8 cellular contexts compared by ENCODE assay signal in genomic region chr14:54566410-54567223, GRCh38. TPM values are rescaled to one million over a fixed set of nuclear protein-coding genes. Genes with fewer than 3 reads are reported as not detected.
A peak's percentile ranks its signal among the peaks of the same experiment; 100 is the strongest.
DNase-seq lines count a peak whose midpoint lies in the region; ATAC-seq and TF ChIP-seq lines count a peak whose summit lies in the region.

Gene SAMD4A, plus strand, starts transcription at chr14:54567128. Its CDS starts 789 bp downstream, at chr14:54567917.

- H3K9me3 ChIP-seq in SK-N-SH = no peaks in the 10 kb centered on the region

- 2% methylated on average over 10 of the region's 91 CpGs for WGBS in SK-N-SH (ENCODE audit: low lambda C conversion rate)
- under 1% methylated on average over 91 of the region's 91 CpGs for WGBS in urinary bladder

- DNase-seq in DMS79 treated with DMSO at 0.1 percent for 48 hours (lab: John Stamatoyannopoulos, UW) (peak; percentile 52), SK-N-SH (peak; percentile 77), glomerular visceral epithelial cell (ENCODE audit: extremely low spot score) (peak; percentile 94), occipital lobe (lab: John Stamatoyannopoulos, UW) (peak; percentile 76)
- peak; percentile 72 for DNase-seq in activated naive CD8-positive, alpha-beta T cell treated with anti-CD3 and anti-CD28 coated beads, Interleukin-2, amount 10 ng/mL, durations not matched to agents 7 days and 5 days

- peaks cover 22 to 28% of the 10 kb centered on the region in 2 experiments for H3K4me1 ChIP-seq in SK-N-SH (ENCODE audit: control insufficient read depth in 1 of 2, insufficient read depth in 2 of 2, low read depth in 1 of 2, low read length in 1 of 2)
- no peaks in the 10 kb centered on the region for H3K4me1 ChIP-seq in urinary bladder (ENCODE audit: insufficient read depth)

- H3K27ac ChIP-seq in SK-N-SH (ENCODE audit: low read depth in 2 of 2, low read length in 1 of 2) = peak within 1 kb of the TSS; percentile 82 to 93
- H3K27ac ChIP-seq in urinary bladder (ENCODE audit: low read depth) = peak within 1 kb of the TSS; percentile 96

- H3K36me3 Mint-ChIP-seq in IgD-negative memory B cell = peaks cover 2% of the 10 kb centered on the region
- H3K36me3 Mint-ChIP-seq in activated naive CD8-positive, alpha-beta T cell treated with anti-CD3 and anti-CD28 coated beads, Interleukin-2, amount 10 ng/mL, durations not matched to agents 7 days and 5 days = no peaks in the 10 kb centered on the region

- peaks cover 2% of the 10 kb centered on the region for H3K27me3 Mint-ChIP-seq in IgD-negative memory B cell
- peaks cover 33% of the 10 kb centered on the region for H3K27me3 Mint-ChIP-seq in activated naive CD8-positive, alpha-beta T cell treated with anti-CD3 and anti-CD28 coated beads, Interleukin-2, amount 10 ng/mL, durations not matched to agents 7 days and 5 days

- CTCF ChIA-PET in SK-N-SH (lab: Yijun Ruan, JAX) = interaction anchor here (0.8 to 7.3 kb wide), 21 partner anchors 34 to 500 kb away, joined by 3 to 171 read pairs (median 5); partner anchors contain the start of genes SOCS4 and WDHD1

- no peak for TF ChIP-seq EP300 in SK-N-SH (IDR thresholded peaks at IDR 0.05; ENCODE audit: borderline replicate concordance in 1 of 2, low read depth in 1 of 2, low read length in 1 of 2)

- POLR2A ChIA-PET in SK-N-SH (lab: Yijun Ruan, JAX) = interaction anchor here (0.6 to 3.5 kb wide), 9 partner anchors 118 to 485 kb away, joined by 3 to 18 read pairs (median 4); partner anchors contain the start of genes MAPK1IP1L, SOCS4 and WDHD1
- POLR2A ChIA-PET in activated naive CD8-positive, alpha-beta T cell treated with anti-CD3 and anti-CD28 coated beads, Interleukin-2, amount 10 ng/mL, durations not matched to agents 7 days and 5 days (lab: Charles Lee) = interaction anchor here (0.8 to 5.4 kb wide), 11 partner anchors 57 to 209 kb away, joined by 3 to 75 read pairs (median 7); partner anchors contain the start of genes CGRRF1 and GMFB

- peak; percentile 34 for ATAC-seq in GM21528 (IDR thresholded peaks at IDR 0.05; ENCODE audit: low FRiP score, unreplicated experiment)
- peak; percentile 35 for ATAC-seq in activated naive CD8-positive, alpha-beta T cell treated with anti-CD3 and anti-CD28 coated beads, Interleukin-2, amount 10 ng/mL, durations not matched to agents 7 days and 5 days (ENCODE audit: low read depth)

- peak; percentile 24; the same call in 1 of the 2 replicates for TF ChIP-seq RAD21 in SK-N-SH (IDR thresholded peaks at IDR 0.05; ENCODE audit: low read length)

- H3K9me3 Mint-ChIP-seq in IgD-negative memory B cell = no peaks in the 10 kb centered on the region
- no peaks in the 10 kb centered on the region for H3K9me3 Mint-ChIP-seq in activated naive CD8-positive, alpha-beta T cell treated with anti-CD3 and anti-CD28 coated beads, Interleukin-2, amount 10 ng/mL, durations not matched to agents 7 days and 5 days

- H3K4me3 ChIP-seq in SK-N-SH (ENCODE audit: low read depth in 2 of 2, low read length in 1 of 2) = peak within 1 kb of the TSS; percentile 70 to 73
- peak within 1 kb of the TSS; percentile 75 for H3K4me3 ChIP-seq in urinary bladder (ENCODE audit: low read depth, low read length)

- peak within 1 kb of the TSS; percentile 99 to 100 (median 100) for H3K4me3 Mint-ChIP-seq in IgD-negative memory B cell
- peak within 1 kb of the TSS; percentile 98 for H3K4me3 Mint-ChIP-seq in activated naive CD8-positive, alpha-beta T cell treated with anti-CD3 and anti-CD28 coated beads, Interleukin-2, amount 10 ng/mL, durations not matched to agents 7 days and 5 days

- H3K4me1 Mint-ChIP-seq in IgD-negative memory B cell = peaks cover 11 to 31% (median 26%) of the 10 kb centered on the region in 3 donors
- H3K4me1 Mint-ChIP-seq in activated naive CD8-positive, alpha-beta T cell treated with anti-CD3 and anti-CD28 coated beads, Interleukin-2, amount 10 ng/mL, durations not matched to agents 7 days and 5 days = peaks cover 11% of the 10 kb centered on the region

- no peak within 1 kb of the TSS for H2AFZ ChIP-seq in SK-N-SH (ENCODE audit: low read depth)

- TF ChIP-seq CTCF in SK-N-SH (IDR thresholded peaks at IDR 0.05) = peak; percentile 42

- peak within 1 kb of the TSS; percentile 79 for H3K4me2 ChIP-seq in SK-N-SH

- no peaks in the 10 kb centered on the region for H3K27me3 ChIP-seq in SK-N-SH (ENCODE audit: insufficient read depth)

- H3F3A ChIP-seq in SK-N-SH (replicated peaks; ENCODE audit: insufficient read depth) = peaks cover 51% of the 10 kb centered on the region

- peaks cover 66% of the 10 kb centered on the region for H3K79me2 ChIP-seq in SK-N-SH (ENCODE audit: insufficient read depth)

- H3K9ac ChIP-seq in SK-N-SH = peak within 1 kb of the TSS; percentile 95

- no peaks in the 10 kb centered on the region for H3K9me2 ChIP-seq in SK-N-SH

- peaks cover 21% of the 10 kb centered on the region for H4K20me1 ChIP-seq in SK-N-SH (ENCODE audit: insufficient read depth)

- H3K27ac Mint-ChIP-seq in IgD-negative memory B cell = peak within 1 kb of the TSS; percentile 90 to 100 (median 99)
- peak within 1 kb of the TSS; percentile 89 for H3K27ac Mint-ChIP-seq in activated naive CD8-positive, alpha-beta T cell treated with anti-CD3 and anti-CD28 coated beads, Interleukin-2, amount 10 ng/mL, durations not matched to agents 7 days and 5 days

- H3K36me3 ChIP-seq in SK-N-SH (replicated peaks in 1 of 2; ENCODE audit: control insufficient read depth in 1 of 2, insufficient read depth in 2 of 2, low read length in 1 of 2) (peaks cover 9 to 10% of the 10 kb centered on the region in 2 experiments), urinary bladder (ENCODE audit: insufficient read depth) (no peaks in the 10 kb centered on the region)

TF ChIP-seq in SK-N-SH, 30 proteins besides CTCF, POLR2A, EP300 and RAD21 (continues in another document):
- TF ChIP-seq TAF1 (IDR thresholded peaks at IDR 0.05; ENCODE audit: borderline replicate concordance, low read depth, low read length) (peak; percentile 34), GATA2 (CRISPR knock-in tag; IDR thresholded peaks at IDR 0.05) (no peak), TCF12 (IDR thresholded peaks at IDR 0.05) (peak; percentile 23; the same call in 1 of the 2 replicates), JUND (IDR thresholded peaks at IDR 0.05) (no peak), NRF1 (IDR thresholded peaks at IDR 0.05; ENCODE audit: low read depth, low read length) (peak; percentile 20; the same call in 1 of the 2 replicates), MEF2A (IDR thresholded peaks at IDR 0.05; ENCODE audit: borderline replicate concordance, low read depth) (no peak), PBX3 (IDR thresholded peaks at IDR 0.05) (no peak), FOSL2 (IDR thresholded peaks at IDR 0.05; ENCODE audit: borderline replicate concordance, low read depth) (no peak), SMC3 (IDR thresholded peaks at IDR 0.05; ENCODE audit: low read depth, low read length) (no peak), FOXM1 (IDR thresholded peaks at IDR 0.05; ENCODE audit: low read depth) (no peak), REST (IDR thresholded peaks at IDR 0.05; ENCODE audit: low read depth, low read length) (no peak), POLR2AphosphoS5 (IDR thresholded peaks at IDR 0.05; ENCODE audit: low read depth, low read length) (no peak), SIN3A (IDR thresholded peaks at IDR 0.05; ENCODE audit: borderline replicate concordance, low read depth, low read length) (peak; percentile 80; the same call in 1 of the 2 replicates)

RNA-seq across cellular contexts. Expression of gene SAMD4A, which starts in this region (rescaled TPM):
- polyA plus RNA-seq in IgD-negative memory B cell (5.8 TPM), SK-N-SH (2012; rRNA removed) (5.0 and 5.9 TPM in 2 replicates), urinary bladder (16.0 TPM)
- 5.2 and 5.7 TPM in 2 replicates for polyA plus RNA-seq in SK-N-SH (2012; cell fraction: cytosol; rRNA removed)
- polyA plus RNA-seq in SK-N-SH (2012; cell fraction: nucleus; rRNA removed) = 16.6 and 20.6 TPM in 2 replicates
- total RNA-seq in activated naive CD8-positive, alpha-beta T cell treated with anti-CD3 and anti-CD28 coated beads, Interleukin-2, amount 10 ng/mL, durations not matched to agents 7 days and 5 days = 1 to 10 TPM; 2.6 to 2.7 TPM
- total RNA-seq in occipital lobe (17.3 TPM), urinary bladder (58.5 TPM)

Comparison
In these comparisons a context has a peak if more than half of its experiments do, and no peak if none do; other contexts are left out.
1. Peak in every context shown above with its lines: DNase-seq, ATAC-seq, H3K4me3 ChIP-seq and H3K27ac ChIP-seq.